14 cellular contexts compared by ENCODE assay signal in the genomic region with DNA sequence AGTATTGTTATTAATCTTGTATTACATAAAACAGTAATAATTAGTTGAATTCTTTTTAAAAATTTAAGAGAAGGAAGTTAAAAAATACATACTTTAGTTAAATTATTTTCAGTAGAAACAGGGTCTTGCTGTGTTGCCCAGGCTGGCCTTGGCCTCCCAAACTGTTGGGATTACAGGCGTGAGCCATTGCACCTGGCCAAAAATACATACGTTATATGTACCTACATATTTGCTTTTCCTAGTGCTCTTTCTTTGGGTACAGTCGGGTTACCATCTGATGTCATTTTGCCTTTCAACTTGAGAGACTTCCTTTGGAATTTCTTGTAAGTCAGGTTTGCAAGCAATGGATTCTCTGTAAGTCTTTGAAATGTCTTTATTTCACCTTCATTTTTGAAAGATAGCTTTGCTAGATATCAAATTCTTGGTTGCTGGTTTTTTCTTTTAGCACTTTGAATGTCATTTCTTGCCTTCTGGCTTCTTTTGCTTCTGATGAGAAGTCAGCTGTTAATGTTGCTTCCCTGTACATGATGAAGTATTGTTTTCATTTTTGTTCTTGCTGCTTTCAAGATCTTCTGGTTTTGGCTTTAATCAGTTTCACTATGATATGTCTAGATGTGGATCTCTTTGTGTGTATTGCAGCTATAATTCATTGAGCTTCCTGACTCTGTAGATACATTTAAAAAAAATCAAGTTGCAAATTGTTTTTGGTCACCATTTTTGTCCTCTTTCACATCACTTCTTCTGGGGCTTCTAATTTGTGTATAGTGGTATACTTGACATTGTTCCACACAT.
DNase-seq lines count a peak whose midpoint lies in the region; ATAC-seq and TF ChIP-seq lines count a peak whose summit lies in the region.
"Had no signal": no experiment of that assay in that cellular context is flagged by ENCODE, and none has a peak within 500 bp of the region (broad histone marks: within the 10 kb centered on the region; RNA-seq: fewer than 3 reads in every experiment).

No MANE protein-coding gene starts in this region.

- ATAC-seq in GM21786 (IDR thresholded peaks at IDR 0.05; ENCODE audit: unreplicated experiment) (peak; percentile 66), HG03457 (IDR thresholded peaks at IDR 0.05; ENCODE audit: unreplicated experiment) (peak; percentile 64), Right ventricle myocardium superior (ENCODE audit: poor library complexity) (no peak)
- ATAC-seq: gastroesophageal sphincter, lower lobe of right lung had no signal

- no peaks in the 10 kb centered on the region for H3F3A ChIP-seq in neural progenitor cell (ENCODE audit: low read depth)

- no peak overlapping the region for H3K9ac ChIP-seq in mammary epithelial cell (ENCODE audit: insufficient read depth, low read length)
- no peak overlapping the region for H3K9ac ChIP-seq in neural progenitor cell
- H3K9ac ChIP-seq: GM23248 had no signal

- BruUV-seq in mammary epithelial cell (replicated peaks; lab: Mats Ljungman, UMichigan), result no TSS peak

- DNase-seq in T47D (ENCODE audit: low read depth in 1 of 2, low spot score in 1 of 2) (peak; percentile 27 to 42), mammary epithelial cell (no peak), neural progenitor cell (ENCODE audit: low spot score) (no peak), middle frontal gyrus (ENCODE audit: extremely low spot score, low spot score) (no peak), Right ventricle myocardium superior (no peak)
- DNase-seq: GM23248, lower lobe of right lung, PC-9, uterus had no signal

- no peak overlapping the region for H3K4me3 Mint-ChIP-seq in stimulated activated naive CD8-positive, alpha-beta T cell treated with anti-CD3 and anti-CD28 coated beads, Interleukin-15, Interleukin-2, amounts not matched to agents 100 ng/mL and 50 ng/mL, for 24 hours
- no peak overlapping the region for H3K4me3 Mint-ChIP-seq in neural progenitor cell
- H3K4me3 Mint-ChIP-seq: activated naive CD4-positive, alpha-beta T cell treated with anti-CD3 and anti-CD28 coated beads, Interleukin-2, amount 50 U/mL, for 24 hours had no signal

- intact Hi-C loops in mammary epithelial cell (cut with micrococcal nuclease), result no loop called here
- intact Hi-C loops in Right ventricle myocardium superior (cut with DNase I), result no loop called here

- H3K36me3 ChIP-seq in mammary epithelial cell (ENCODE audit: insufficient read depth, low read length) (no peaks in the 10 kb centered on the region), neural progenitor cell (no peaks in the 10 kb centered on the region)
- H3K36me3 ChIP-seq: gastroesophageal sphincter, lower lobe of right lung, uterus had no signal

- dilution Hi-C loops in mammary epithelial cell (cut with HindIII; ENCODE audit: low sequenced_read_pairs), result no loop called here

- H2AFZ ChIP-seq in mammary epithelial cell (ENCODE audit: low read depth, low read length), result no peak overlapping the region
- no peak overlapping the region for H2AFZ ChIP-seq in neural progenitor cell (replicated peaks)
- H2AFZ ChIP-seq: GM23248, PC-9 had no signal

- in situ Hi-C loops in T47D (cut with HindIII; ENCODE audit: low pct_unique_long_range_greater_than_20kb, low sequenced_read_pairs), result no loop called here
- in situ Hi-C loops in mammary epithelial cell (cut with MboI; ENCODE audit: low sequenced_read_pairs in 2 of 2), result no loop called here

- H3K36me3 Mint-ChIP-seq in stimulated activated naive CD8-positive, alpha-beta T cell treated with anti-CD3 and anti-CD28 coated beads, Interleukin-15, Interleukin-2, amounts not matched to agents 100 ng/mL and 50 ng/mL, for 24 hours (ENCODE audit: low read depth), result peaks cover 7% of the 10 kb centered on the region
- H3K36me3 Mint-ChIP-seq in neural progenitor cell, result peaks cover 17% of the 10 kb centered on the region

- H3K4me1 Mint-ChIP-seq in stimulated activated naive CD8-positive, alpha-beta T cell treated with anti-CD3 and anti-CD28 coated beads, Interleukin-15, Interleukin-2, amounts not matched to agents 100 ng/mL and 50 ng/mL, for 24 hours (ENCODE audit: low read depth), result peaks cover 12% of the 10 kb centered on the region
- no peaks in the 10 kb centered on the region for H3K4me1 Mint-ChIP-seq in neural progenitor cell

- H3K9me3 ChIP-seq in mammary epithelial cell (replicated peaks; ENCODE audit: insufficient read depth, low read length) (no peaks in the 10 kb centered on the region), neural progenitor cell (ENCODE audit: low read depth) (no peaks in the 10 kb centered on the region)
- H3K9me3 ChIP-seq: gastroesophageal sphincter, lower lobe of right lung, uterus had no signal

- H4K20me1 ChIP-seq in mammary epithelial cell (ENCODE audit: insufficient read depth, low read length), result no peaks in the 10 kb centered on the region
- H4K20me1 ChIP-seq in neural progenitor cell (ENCODE audit: low read depth), result peaks cover 25% of the 10 kb centered on the region

- H3K79me2 ChIP-seq in mammary epithelial cell (ENCODE audit: insufficient read depth, low read length) (peaks cover 34% of the 10 kb centered on the region), neural progenitor cell (ENCODE audit: low read depth) (peaks cover 35% of the 10 kb centered on the region)

- no peaks in the 10 kb centered on the region for H3K4me1 ChIP-seq in mammary epithelial cell (ENCODE audit: insufficient read depth, low read length)
- H3K4me1 ChIP-seq in neural progenitor cell, result no peaks in the 10 kb centered on the region
- H3K4me1 ChIP-seq: gastroesophageal sphincter, lower lobe of right lung, uterus had no signal

- peak overlapping the region; percentile 5 for H3K27ac Mint-ChIP-seq in stimulated activated naive CD8-positive, alpha-beta T cell treated with anti-CD3 and anti-CD28 coated beads, Interleukin-15, Interleukin-2, amounts not matched to agents 100 ng/mL and 50 ng/mL, for 24 hours
- H3K27ac Mint-ChIP-seq in neural progenitor cell, result no peak overlapping the region
- H3K27ac Mint-ChIP-seq: activated naive CD4-positive, alpha-beta T cell treated with anti-CD3 and anti-CD28 coated beads, Interleukin-2, amount 50 U/mL, for 24 hours had no signal

- H3K4me3 ChIP-seq in mammary epithelial cell (replicated peaks in 1 of 3; ENCODE audit: insufficient read depth in 1 of 3, low read depth in 2 of 3, low read length in 3 of 3), result no peak overlapping the region
- no peak overlapping the region for H3K4me3 ChIP-seq in neural progenitor cell
- H3K4me3 ChIP-seq: gastroesophageal sphincter, GM23248, lower lobe of right lung, PC-9, uterus had no signal

- WGBS in mammary epithelial cell (ENCODE audit: low coverage, missing lambda C conversion rate), result 78% methylated on average over 3 of the region's 3 CpGs

- H3K9me3 Mint-ChIP-seq in stimulated activated naive CD8-positive, alpha-beta T cell treated with anti-CD3 and anti-CD28 coated beads, Interleukin-15, Interleukin-2, amounts not matched to agents 100 ng/mL and 50 ng/mL, for 24 hours, result no peaks in the 10 kb centered on the region
- peaks cover 27% of the 10 kb centered on the region for H3K9me3 Mint-ChIP-seq in neural progenitor cell
- H3K9me3 Mint-ChIP-seq: activated naive CD4-positive, alpha-beta T cell treated with anti-CD3 and anti-CD28 coated beads, Interleukin-2, amount 50 U/mL, for 24 hours had no signal

- no peak overlapping the region for H3K27ac ChIP-seq in mammary epithelial cell (ENCODE audit: insufficient read depth, low read depth, low read length)
- H3K27ac ChIP-seq in neural progenitor cell, result no peak overlapping the region
- H3K27ac ChIP-seq: gastroesophageal sphincter, GM23248, lower lobe of right lung, PC-9, uterus had no signal

- H3K27me3 Mint-ChIP-seq in stimulated activated naive CD8-positive, alpha-beta T cell treated with anti-CD3 and anti-CD28 coated beads, Interleukin-15, Interleukin-2, amounts not matched to agents 100 ng/mL and 50 ng/mL, for 24 hours, result no peaks in the 10 kb centered on the region
- no peaks in the 10 kb centered on the region for H3K27me3 Mint-ChIP-seq in neural progenitor cell (ENCODE audit: insufficient read depth, low read depth)
- H3K27me3 Mint-ChIP-seq: activated naive CD4-positive, alpha-beta T cell treated with anti-CD3 and anti-CD28 coated beads, Interleukin-2, amount 50 U/mL, for 24 hours had no signal

- H3K4me2 ChIP-seq in mammary epithelial cell (ENCODE audit: insufficient read depth, low read depth, low read length) (no peak overlapping the region), neural progenitor cell (no peak overlapping the region)
- H3K4me2 ChIP-seq: PC-9 had no signal

- no peaks in the 10 kb centered on the region for H3K27me3 ChIP-seq in mammary epithelial cell (ENCODE audit: insufficient read depth, low read length)
- H3K27me3 ChIP-seq in neural progenitor cell, result no peaks in the 10 kb centered on the region
- H3K27me3 ChIP-seq: gastroesophageal sphincter, uterus had no signal

- CTCF ChIA-PET in mammary epithelial cell (lab: Charles Lee; ENCODE audit: low non-redundant PET), result no interaction called here

- TF ChIP-seq CTCF in mammary epithelial cell (conservative IDR thresholded peaks at IDR 0.05 in 1 of 2, IDR thresholded peaks at IDR 0.05 in 1 of 2; ENCODE audit: extremely low read depth in 1 of 2, insufficient read depth in 1 of 2, low read depth in 1 of 2, low read length in 2 of 2), result no peak
- no peak for TF ChIP-seq CTCF in neural progenitor cell (IDR thresholded peaks at IDR 0.05)

Comparison
In these comparisons a context has a peak if more than half of its experiments do, and no peak if none do; other contexts are left out.
1. DNase-seq: peak in T47D (2 of 2); none in mammary epithelial cell (single experiment), neural progenitor cell (single experiment), middle frontal gyrus (single experiment) and Right ventricle myocardium superior (single experiment).